1 cellular context compared by ENCODE assay signal in genomic region chr12:54379401-54380201, GRCh38.
TF ChIP-seq lines count a peak whose summit lies in the region.

No MANE protein-coding gene starts in this region.

TF ChIP-seq in HepG2, 621 proteins besides CTCF, POLR2A, EP300 and RAD21 (continued from another document and continues in another):
- TF ChIP-seq THAP8 (CRISPR knock-in tag; IDR thresholded peaks at IDR 0.05; ENCODE audit: borderline replicate concordance) (no peak), HINFP (CRISPR knock-in tag; IDR thresholded peaks at IDR 0.05; ENCODE audit: low read depth) (no peak), NR2C2 (CRISPR knock-in tag; IDR thresholded peaks at IDR 0.05; ENCODE audit: borderline replicate concordance) (no peak), LBX2 (CRISPR knock-in tag; IDR thresholded peaks at IDR 0.05; ENCODE audit: borderline replicate concordance) (no peak), ZFY (CRISPR knock-in tag; IDR thresholded peaks at IDR 0.05) (no peak), PATZ1 (CRISPR knock-in tag; IDR thresholded peaks at IDR 0.05) (peak; percentile 73), IKZF1 (IDR thresholded peaks at IDR 0.05) (no peak), ZNF713 (CRISPR knock-in tag; IDR thresholded peaks at IDR 0.05) (no peak), ZNF282 (IDR thresholded peaks at IDR 0.05; ENCODE audit: partially characterized antibody) (no peak), HNRNPK (IDR thresholded peaks at IDR 0.05; ENCODE audit: low read depth, low read length, poor library complexity, severe bottlenecking) (peak; percentile 0), MTF1 (CRISPR knock-in tag; IDR thresholded peaks at IDR 0.05) (no peak), BORCS8-MEF2B (CRISPR knock-in tag; IDR thresholded peaks at IDR 0.05) (0 out of 2 replicates have a peak, but pooled peaks have one; percentile 12), SMAD3 (CRISPR knock-in tag; IDR thresholded peaks at IDR 0.05) (0 out of 2 replicates have a peak, but pooled peaks have one; percentile 41), NR1H2 (CRISPR knock-in tag; IDR thresholded peaks at IDR 0.05; ENCODE audit: borderline replicate concordance, low read depth) (no peak), ZBTB46 (CRISPR knock-in tag; IDR thresholded peaks at IDR 0.05; ENCODE audit: borderline replicate concordance) (no peak), CEBPB (IDR thresholded peaks at IDR 0.05; ENCODE audit: borderline replicate concordance, low read depth, low read length) (no peak), WIZ (CRISPR knock-in tag; IDR thresholded peaks at IDR 0.05) (no peak), ZNF17 (CRISPR knock-in tag; IDR thresholded peaks at IDR 0.05) (no peak), RFXANK (CRISPR knock-in tag; IDR thresholded peaks at IDR 0.05) (no peak), FOXJ3 (CRISPR knock-in tag; IDR thresholded peaks at IDR 0.05; ENCODE audit: borderline replicate concordance) (no peak), ZNF274 (CRISPR knock-in tag; IDR thresholded peaks at IDR 0.05) (0 out of 2 replicates have a peak, but pooled peaks have one; percentile 40), ZNF563 (CRISPR knock-in tag; IDR thresholded peaks at IDR 0.05) (no peak), RARA (CRISPR knock-in tag; IDR thresholded peaks at IDR 0.05) (no peak), SIX4 (CRISPR knock-in tag; IDR thresholded peaks at IDR 0.05) (no peak), PCBP1 (IDR thresholded peaks at IDR 0.05; ENCODE audit: borderline replicate concordance, low read depth, low read length) (no peak), SNAPC4 (CRISPR knock-in tag; IDR thresholded peaks at IDR 0.05) (no peak), GATA4 (IDR thresholded peaks at IDR 0.05; ENCODE audit: borderline replicate concordance, low read depth) (no peak), ASH2L (IDR thresholded peaks at IDR 0.05; ENCODE audit: insufficient read length, low read depth, low read length) (peak; percentile 32), ZNF780A (CRISPR knock-in tag; IDR thresholded peaks at IDR 0.05) (no peak), ZNF383 (CRISPR knock-in tag; IDR thresholded peaks at IDR 0.05; ENCODE audit: borderline replicate concordance) (no peak), ISX (CRISPR knock-in tag; conservative IDR thresholded peaks at IDR 0.05) (no peak), ZNF816 (CRISPR knock-in tag; IDR thresholded peaks at IDR 0.05; ENCODE audit: borderline replicate concordance) (no peak), ZNF646 (CRISPR knock-in tag; IDR thresholded peaks at IDR 0.05) (no peak), REXO4 (CRISPR knock-in tag; IDR thresholded peaks at IDR 0.05; ENCODE audit: borderline replicate concordance) (no peak), SMAD1 (CRISPR knock-in tag; IDR thresholded peaks at IDR 0.05; ENCODE audit: borderline replicate concordance, low read depth) (no peak), GPN1 (CRISPR knock-in tag; IDR thresholded peaks at IDR 0.05; ENCODE audit: borderline replicate concordance) (no peak), PBX3 (CRISPR knock-in tag; IDR thresholded peaks at IDR 0.05; ENCODE audit: borderline replicate concordance) (no peak), ZNF772 (CRISPR knock-in tag; IDR thresholded peaks at IDR 0.05) (no peak), THAP11 (CRISPR knock-in tag; IDR thresholded peaks at IDR 0.05) (0 out of 2 replicates have a peak, but pooled peaks have one; percentile 30), RFX5 (IDR thresholded peaks at IDR 0.05; ENCODE audit: low read depth, low read length) (no peak), JDP2 (CRISPR knock-in tag; IDR thresholded peaks at IDR 0.05; ENCODE audit: borderline replicate concordance) (no peak), MIER2 (CRISPR knock-in tag; IDR thresholded peaks at IDR 0.05) (no peak)
